Comparison of ENCODE assay signal across 8 cellular contexts in genomic region chr16:79261461-79261860, GRCh38.
DNase-seq lines count a peak whose midpoint lies in the region; ATAC-seq, FAIRE-seq and TF ChIP-seq lines count a peak whose summit lies in the region.

No MANE protein-coding gene starts in this region.

- H3K79me2 ChIP-seq in keratinocyte (ENCODE audit: control insufficient read depth, insufficient read depth, low read length): no peaks in the 10 kb centered on the region

- H3K4me2 ChIP-seq in keratinocyte (ENCODE audit: control insufficient read depth, extremely low read depth, insufficient read depth, low read depth, low read length): no peak overlapping the region

- H3K4me3 Mint-ChIP-seq in activated T-cell treated with anti-CD3 and anti-CD28 coated beads, Interleukin-2, amount 50 U/mL, for 4 hours: no peak overlapping the region

- H3K27ac ChIP-seq in keratinocyte (ENCODE audit: control insufficient read depth, insufficient read depth, low read length): no peak overlapping the region

- no peaks in the 10 kb centered on the region for H3K9me3 Mint-ChIP-seq in activated T-cell treated with anti-CD3 and anti-CD28 coated beads, Interleukin-2, amount 50 U/mL, for 4 hours

- DNase-seq in GDM1 (lab: John Stamatoyannopoulos, UW) (peak; percentile 4), LNCaP clone FGC (ENCODE audit: low read depth) (no peak), keratinocyte (ENCODE audit: low read depth, low spot score) (no peak), NCI-H1417 (lab: John Stamatoyannopoulos, UW) (no peak), NCI-H1092 (lab: John Stamatoyannopoulos, UW) (no peak)
- peak; percentile 32 for DNase-seq in activated T-cell treated with anti-CD3 and anti-CD28 coated beads, Interleukin-2, amount 50 U/mL, for 4 hours
- peak; percentile 55 for DNase-seq in stimulated activated naive CD8-positive, alpha-beta T cell treated with anti-CD3 and anti-CD28 coated beads, Interleukin-15, Interleukin-2, amounts not matched to agents 100 U/mL and 50 U/mL, for 24 hours

- peaks cover 6% of the 10 kb centered on the region for H3K27me3 Mint-ChIP-seq in activated T-cell treated with anti-CD3 and anti-CD28 coated beads, Interleukin-2, amount 50 U/mL, for 4 hours (ENCODE audit: low read depth)

- no peaks in the 10 kb centered on the region for H3K27me3 ChIP-seq in keratinocyte (ENCODE audit: control insufficient read depth, extremely low read depth, insufficient read depth, low read length)

- peaks cover 31% of the 10 kb centered on the region for H3K4me1 Mint-ChIP-seq in activated T-cell treated with anti-CD3 and anti-CD28 coated beads, Interleukin-2, amount 50 U/mL, for 4 hours (ENCODE audit: low read depth)

- ATAC-seq in activated T-cell treated with anti-CD3 and anti-CD28 coated beads, Interleukin-2, amount 50 U/mL, for 4 hours: peak; percentile 33 to 48
- ATAC-seq in stimulated activated naive CD8-positive, alpha-beta T cell treated with anti-CD3 and anti-CD28 coated beads, Interleukin-15, Interleukin-2, amounts not matched to agents 100 U/mL and 50 U/mL, for 24 hours: peak; percentile 57
- no peak for ATAC-seq in HG03439 (IDR thresholded peaks at IDR 0.05; ENCODE audit: unreplicated experiment)

- no peaks in the 10 kb centered on the region for H4K20me1 ChIP-seq in keratinocyte (ENCODE audit: control insufficient read depth, extremely low read depth, insufficient read depth, low read length)

- dilution Hi-C loops in keratinocyte (cut with MboI; ENCODE audit: extremely low pct_ligation_motif_present, low sequenced_read_pairs): no loop called here

- no peak overlapping the region for H2AFZ ChIP-seq in keratinocyte (ENCODE audit: control insufficient read depth, low read length)

- no peak overlapping the region for H3K4me3 ChIP-seq in LNCaP clone FGC (ENCODE audit: low read depth, low read length)
- H3K4me3 ChIP-seq in keratinocyte (ENCODE audit: control insufficient read depth in 2 of 3, extremely low read depth in 1 of 3, insufficient read depth in 2 of 3, low read depth in 1 of 3, low read length in 3 of 3): no peak overlapping the region

- no peak overlapping the region for H3K9ac ChIP-seq in keratinocyte (ENCODE audit: control insufficient read depth, extremely low read depth, insufficient read depth, low read length)

- no peak for FAIRE-seq in keratinocyte (lab: Jason Lieb, UNC)

- no peaks in the 10 kb centered on the region for H3K36me3 ChIP-seq in keratinocyte (ENCODE audit: control insufficient read depth in 2 of 2, extremely low read depth in 1 of 2, insufficient read depth in 2 of 2, low read length in 2 of 2)

- no peaks in the 10 kb centered on the region for H3K36me3 Mint-ChIP-seq in activated T-cell treated with anti-CD3 and anti-CD28 coated beads, Interleukin-2, amount 50 U/mL, for 4 hours (ENCODE audit: insufficient read depth)

- no peaks in the 10 kb centered on the region for H3K4me1 ChIP-seq in keratinocyte (ENCODE audit: control insufficient read depth, extremely low read depth, insufficient read depth, low read length)

- no peaks in the 10 kb centered on the region for H3K9me3 ChIP-seq in keratinocyte (ENCODE audit: control insufficient read depth, low read depth, low read length)

- no peaks in the 10 kb centered on the region for H3K9me1 ChIP-seq in keratinocyte (ENCODE audit: control insufficient read depth, extremely low read depth, insufficient read depth, low read length)

- TF ChIP-seq CTCF in LNCaP clone FGC (IDR thresholded peaks at IDR 0.05; ENCODE audit: control insufficient read depth, extremely low read depth, insufficient read depth): peak; percentile 61
- TF ChIP-seq CTCF in keratinocyte (optimal IDR thresholded peaks at IDR 0.05 in 1 of 3, IDR thresholded peaks at IDR 0.05 in 1 of 3, conservative IDR thresholded peaks at IDR 0.05 in 1 of 3; ENCODE audit: extremely low read depth in 1 of 3, insufficient read depth in 2 of 3, low read length in 3 of 3): peak; percentile 38 to 74 (median 63)

Comparison
In these comparisons a context has a peak if more than half of its experiments do, and no peak if none do; other contexts are left out.
1. DNase-seq: peak in GDM1 (single experiment), activated T-cell treated with anti-CD3 and anti-CD28 coated beads, Interleukin-2, amount 50 U/mL, for 4 hours (single experiment) and stimulated activated naive CD8-positive, alpha-beta T cell treated with anti-CD3 and anti-CD28 coated beads, Interleukin-15, Interleukin-2, amounts not matched to agents 100 U/mL and 50 U/mL, for 24 hours (single experiment); none in LNCaP clone FGC (single experiment), keratinocyte (single experiment), NCI-H1417 (0 of 3) and NCI-H1092 (single experiment).